In the genomic region with DNA sequence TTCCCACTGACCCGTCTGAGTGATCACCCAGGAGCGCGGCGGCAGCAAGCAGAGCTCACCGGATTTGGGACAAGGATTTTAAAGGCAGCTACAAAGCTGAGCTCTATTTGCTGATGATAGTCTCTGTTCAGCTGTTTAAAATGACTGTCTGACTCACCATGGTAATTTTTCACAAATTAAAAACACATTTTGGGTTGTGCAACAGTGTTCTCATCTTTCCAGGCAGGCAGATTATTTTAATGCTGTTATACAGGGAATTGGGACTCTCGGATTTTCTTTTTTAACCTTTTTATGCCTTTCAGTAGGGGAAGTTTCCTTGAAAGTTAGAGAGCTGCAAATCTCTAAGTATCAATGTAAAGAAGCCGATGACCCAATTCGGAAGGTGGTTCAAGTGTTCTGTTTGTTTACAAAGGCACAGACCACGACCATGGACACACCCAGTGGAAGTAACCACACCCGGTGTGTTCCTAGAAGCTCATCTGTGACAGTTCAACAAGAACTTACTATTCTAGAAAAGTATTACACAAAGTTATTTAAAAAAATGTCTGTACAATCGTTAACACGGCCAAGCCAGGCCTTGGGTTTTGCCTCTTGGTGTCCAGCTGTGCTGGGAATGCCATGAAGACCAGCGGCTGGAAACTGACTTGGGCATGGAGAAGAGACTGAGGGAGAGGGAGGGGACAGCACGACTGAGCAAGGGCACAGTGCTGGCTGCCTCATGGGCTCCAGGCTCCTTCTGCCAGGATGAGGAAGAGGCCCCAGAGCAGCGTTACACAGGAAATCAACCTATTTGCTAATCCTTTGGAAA, we compare ENCODE assay signal across 8 cellular contexts. TPM values are rescaled to one million over a fixed set of nuclear protein-coding genes. Genes with fewer than 3 reads are reported as not detected.
DNase-seq lines count a peak whose midpoint lies in the region; ATAC-seq, FAIRE-seq and TF ChIP-seq lines count a peak whose summit lies in the region.
"Not testable (repeated sequence)": the region's sequence is repeated elsewhere in the genome, so short reads cannot be mapped to it uniquely, and the experiment has no call there.

No MANE protein-coding gene starts in this region.

- H3K36me3 Mint-ChIP-seq in HFFc6 (ENCODE audit: low read depth); activated CD8-positive, alpha-beta T cell treated with anti-CD3 and anti-CD28 coated beads for 36 hours (ENCODE audit: low read depth); astrocyte (ENCODE audit: low read depth, unreplicated experiment): not testable (repeated sequence)

- peak; percentile 69 for FAIRE-seq in astrocyte (lab: Jason Lieb, UNC)

- H3K9me3 ChIP-seq in SJCRH30 (replicated peaks); astrocyte (ENCODE audit: insufficient read depth, low read depth, low read length); fibroblast of lung (ENCODE audit: control insufficient read depth, insufficient read depth, low read depth, low read length); mucosa of rectum (ENCODE audit: control insufficient read depth in 2 of 2, low read length in 2 of 2); subcutaneous abdominal adipose tissue (ENCODE audit: control insufficient read depth in 5 of 5, low read length in 5 of 5): not testable (repeated sequence)

- POLR2A ChIA-PET in BJ (lab: Charles Lee); activated CD8-positive, alpha-beta T cell treated with anti-CD3 and anti-CD28 coated beads for 36 hours (lab: Charles Lee): not testable (repeated sequence)

- ATAC-seq in activated CD8-positive, alpha-beta T cell treated with anti-CD3 and anti-CD28 coated beads for 36 hours: not testable (repeated sequence)

- not testable (repeated sequence) for H3K79me2 ChIP-seq in astrocyte (ENCODE audit: insufficient read depth, low read length); fibroblast of lung (ENCODE audit: control insufficient read depth, insufficient read depth, low read length)

- not testable (repeated sequence) for H2AFZ ChIP-seq in astrocyte (ENCODE audit: low read depth, low read length); fibroblast of lung (ENCODE audit: low read length)

- intact Hi-C loops in activated CD8-positive, alpha-beta T cell treated with anti-CD3 and anti-CD28 coated beads for 36 hours (cut with micrococcal nuclease): not testable (repeated sequence)

- not testable (repeated sequence) for TF ChIP-seq CTCF in BJ (IDR thresholded peaks at IDR 0.05; ENCODE audit: insufficient read depth, low read depth, low read length); HFFc6 (IDR thresholded peaks at IDR 0.05); activated CD8-positive, alpha-beta T cell treated with anti-CD3 and anti-CD28 coated beads for 36 hours (IDR thresholded peaks at IDR 0.05); astrocyte (IDR thresholded peaks at IDR 0.05; ENCODE audit: insufficient read depth, low read depth, low read length); fibroblast of lung (conservative IDR thresholded peaks at IDR 0.05 in 1 of 2, IDR thresholded peaks at IDR 0.05 in 1 of 2; ENCODE audit: low read depth in 1 of 2, low read length in 2 of 2)

- H3K27ac ChIP-seq in SJCRH30 (peak overlapping the region; percentile 31; the same call in 1 of the 2 replicates), fibroblast of lung (ENCODE audit: insufficient read depth, low read length) (peak overlapping the region; percentile 72), mucosa of rectum (ENCODE audit: low read depth in 2 of 2, low read length in 2 of 2) (peak overlapping the region; percentile 48 to 72), subcutaneous abdominal adipose tissue (ENCODE audit: low read depth, low read length) (peak overlapping the region; percentile 56)
- not testable (repeated sequence) for H3K27ac ChIP-seq in astrocyte (ENCODE audit: low read depth, low read length)

- H3K27me3 ChIP-seq in BJ (ENCODE audit: control insufficient read depth, insufficient read depth, low read length); SJCRH30; astrocyte (ENCODE audit: insufficient read depth, low read length); fibroblast of lung (ENCODE audit: control insufficient read depth, insufficient read depth, low read length); mucosa of rectum (ENCODE audit: control insufficient read depth in 2 of 2, insufficient read depth in 2 of 2, low read length in 2 of 2); subcutaneous abdominal adipose tissue (ENCODE audit: control insufficient read depth in 5 of 5, insufficient read depth in 4 of 5, low read length in 5 of 5): not testable (repeated sequence)

- H3K27me3 Mint-ChIP-seq in HFFc6 (ENCODE audit: insufficient read depth); activated CD8-positive, alpha-beta T cell treated with anti-CD3 and anti-CD28 coated beads for 36 hours; astrocyte (ENCODE audit: low read depth, unreplicated experiment): not testable (repeated sequence)

- peak overlapping the region; percentile 96 for H3K27ac Mint-ChIP-seq in HFFc6
- peak overlapping the region; percentile 76 for H3K27ac Mint-ChIP-seq in activated CD8-positive, alpha-beta T cell treated with anti-CD3 and anti-CD28 coated beads for 36 hours
- not testable (repeated sequence) for H3K27ac Mint-ChIP-seq in astrocyte (ENCODE audit: unreplicated experiment)

- peak overlapping the region; percentile 76 for H3K4me3 Mint-ChIP-seq in HFFc6
- not testable (repeated sequence) for H3K4me3 Mint-ChIP-seq in activated CD8-positive, alpha-beta T cell treated with anti-CD3 and anti-CD28 coated beads for 36 hours; astrocyte (ENCODE audit: unreplicated experiment)

- H3K4me1 ChIP-seq in SJCRH30 (peaks cover 19% of the 10 kb centered on the region), subcutaneous abdominal adipose tissue (ENCODE audit: control insufficient read depth in 5 of 5, insufficient read depth in 5 of 5, low read length in 5 of 5) (peaks cover 0 to 15% (median 5%) of the 10 kb centered on the region in 5 donors)
- H3K4me1 ChIP-seq in astrocyte (ENCODE audit: insufficient read depth, low read length); fibroblast of lung (ENCODE audit: control insufficient read depth, extremely low read depth, insufficient read depth, low read length); mucosa of rectum (ENCODE audit: control insufficient read depth in 2 of 2, insufficient read depth in 2 of 2, low read length in 2 of 2): not testable (repeated sequence)

- not testable (repeated sequence) for H3K4me3 ChIP-seq in BJ (ENCODE audit: low read depth, low read length); SJCRH30; astrocyte (ENCODE audit: insufficient read depth, low read depth, low read length); mucosa of rectum (ENCODE audit: low read length in 2 of 2); subcutaneous abdominal adipose tissue (ENCODE audit: low read depth in 1 of 5, low read length in 5 of 5)
- H3K4me3 ChIP-seq in fibroblast of lung (replicated peaks in 1 of 4; ENCODE audit: control extremely low read depth in 1 of 4, insufficient read depth in 1 of 4, low read depth in 3 of 4, low read length in 4 of 4): peak overlapping the region in 1 of 4 experiments; percentile 21

- not testable (repeated sequence) for H4K20me1 ChIP-seq in astrocyte (ENCODE audit: insufficient read depth, low read length); fibroblast of lung (ENCODE audit: control insufficient read depth, extremely low read depth, insufficient read depth, low read length)

- H3K36me3 ChIP-seq in BJ (ENCODE audit: control insufficient read depth, insufficient read depth, low read length); astrocyte (ENCODE audit: insufficient read depth, low read length); fibroblast of lung (ENCODE audit: control insufficient read depth, insufficient read depth, low read length): not testable (repeated sequence)
- H3K36me3 ChIP-seq in SJCRH30 (peaks cover 15% of the 10 kb centered on the region; the same call in 1 of the 2 replicates), mucosa of rectum (ENCODE audit: control insufficient read depth in 2 of 2, insufficient read depth in 2 of 2, low read length in 2 of 2) (peaks cover 8 to 18% of the 10 kb centered on the region in 2 donors), subcutaneous abdominal adipose tissue (ENCODE audit: control insufficient read depth in 5 of 5, insufficient read depth in 5 of 5, low read length in 5 of 5) (peaks cover 0 to 34% (median 16%) of the 10 kb centered on the region in 5 donors)

- H3K9ac ChIP-seq in astrocyte (ENCODE audit: low read length); fibroblast of lung (ENCODE audit: insufficient read depth, low read length); mucosa of rectum (ENCODE audit: low read depth in 1 of 2, low read length in 2 of 2): not testable (repeated sequence)
- peak overlapping the region in 2 of 5 donors; percentile 21 to 35 for H3K9ac ChIP-seq in subcutaneous abdominal adipose tissue (ENCODE audit: low read length in 5 of 5)

- peak; percentile 69 for DNase-seq in BJ (ENCODE audit: low read depth)
- DNase-seq in HFFc6: peak; percentile 91
- DNase-seq in SJCRH30: peak in 1 of 2 experiments; percentile 54
- DNase-seq in activated CD8-positive, alpha-beta T cell treated with anti-CD3 and anti-CD28 coated beads for 36 hours: peak; percentile 37
- DNase-seq in astrocyte (ENCODE audit: low read depth): not testable (repeated sequence)
- peak in 1 of 2 donors; percentile 77 for DNase-seq in fibroblast of lung (ENCODE audit: low read depth in 2 of 2)

- H3K9me3 Mint-ChIP-seq in HFFc6; activated CD8-positive, alpha-beta T cell treated with anti-CD3 and anti-CD28 coated beads for 36 hours; astrocyte (ENCODE audit: unreplicated experiment): not testable (repeated sequence)

- H3K4me2 ChIP-seq in astrocyte (ENCODE audit: low read length): not testable (repeated sequence)
- peak overlapping the region; percentile 21 for H3K4me2 ChIP-seq in fibroblast of lung (ENCODE audit: extremely low read depth, insufficient read depth, low read length)

- CTCF ChIA-PET in BJ (lab: Yijun Ruan, JAX): interaction anchor here (0.7 to 1.2 kb wide), 2 partner anchors 63 kb away, joined by 4 to 6 read pairs; no protein-coding TSS in a partner anchor
- CTCF ChIA-PET in activated CD8-positive, alpha-beta T cell treated with anti-CD3 and anti-CD28 coated beads for 36 hours (lab: Charles Lee): interaction anchor here (2.5 kb wide), 1 partner anchor 63 kb away, joined by 11 read pairs; no protein-coding TSS in a partner anchor

- peaks cover 14% of the 10 kb centered on the region for H3K4me1 Mint-ChIP-seq in HFFc6 (ENCODE audit: low read depth)
- H3K4me1 Mint-ChIP-seq in activated CD8-positive, alpha-beta T cell treated with anti-CD3 and anti-CD28 coated beads for 36 hours (ENCODE audit: low read depth); astrocyte (ENCODE audit: low read depth, unreplicated experiment): not testable (repeated sequence)

RNA-seq across cellular contexts. Expression of gene CDK11A, which starts 4.4 kb away (rescaled TPM):
- polyA plus RNA-seq in BJ (2011; rRNA removed) (5.6 and 8.1 TPM in 2 replicates), fibroblast of lung (2.8 and 3.0 TPM in 2 replicates)
- polyA minus RNA-seq in BJ (2011; rRNA and poly(A)+ RNA removed): 16.3 and 20.4 TPM in 2 replicates
- 10 to 100 TPM; 23.1 to 27.2 (median 25.0) TPM for total RNA-seq in HFFc6 (2021; fragmentation: NEBNext Ultra II Directional; extraction: Animal tissue kit (Norgen Biotek cat#: 25700))
- 20.1 and 29.4 TPM in 2 replicates for total RNA-seq in SJCRH30 (2014; rRNA removed; shearing (Covaris generic))
- 10 to 100 TPM; 64.8 to 70.6 TPM for total RNA-seq in activated CD8-positive, alpha-beta T cell treated with anti-CD3 and anti-CD28 coated beads for 36 hours
- total RNA-seq in astrocyte (30.3 and 35.3 TPM in 2 replicates), fibroblast of lung (10.5 and 14.2 TPM in 2 replicates)
- 16.1 and 22.0 TPM in 2 replicates for polyA plus RNA-seq in fibroblast of lung (2012)
- 4.0 and 12.4 TPM in 2 replicates for polyA minus RNA-seq in fibroblast of lung (ENCODE audit: low replicate concordance)

RNA-seq across cellular contexts. Expression of gene SLC35E2B, which starts 35.9 kb away (rescaled TPM):
- polyA plus RNA-seq in BJ (2011; rRNA removed) (11.8 and 15.8 TPM in 2 replicates), fibroblast of lung (17.5 and 25.5 TPM in 2 replicates)
- 18.0 and 19.1 TPM in 2 replicates for polyA minus RNA-seq in BJ (2011; rRNA and poly(A)+ RNA removed)
- 10 to 100 TPM; 30.1 to 40.9 (median 33.4) TPM for total RNA-seq in HFFc6 (2021; fragmentation: NEBNext Ultra II Directional; extraction: Animal tissue kit (Norgen Biotek cat#: 25700))
- 31.3 and 36.1 TPM in 2 replicates for total RNA-seq in SJCRH30 (2014; rRNA removed; shearing (Covaris generic))
- total RNA-seq in activated CD8-positive, alpha-beta T cell treated with anti-CD3 and anti-CD28 coated beads for 36 hours: 10 to 100 TPM; 21.9 to 23.8 TPM
- total RNA-seq in astrocyte (45.1 and 47.7 TPM in 2 replicates), fibroblast of lung (37.2 and 55.8 TPM in 2 replicates)
- 21.2 and 29.2 TPM in 2 replicates for polyA plus RNA-seq in fibroblast of lung (2012)
- polyA minus RNA-seq in fibroblast of lung (ENCODE audit: low replicate concordance): 45.3 and 64.6 TPM in 2 replicates

RNA-seq across cellular contexts. Expression of gene NADK, which starts 49.8 kb away (rescaled TPM):
- 44.3 and 61.6 TPM in 2 replicates for polyA plus RNA-seq in BJ (2011; rRNA removed)
- 17.5 and 29.2 TPM in 2 replicates for polyA minus RNA-seq in BJ (2011; rRNA and poly(A)+ RNA removed)
- total RNA-seq in HFFc6 (2021; fragmentation: NEBNext Ultra II Directional; extraction: Animal tissue kit (Norgen Biotek cat#: 25700)): 10 to 100 TPM; 50.3 to 68.8 (median 54.8) TPM
- 65.2 and 74.6 TPM in 2 replicates for total RNA-seq in SJCRH30 (2014; rRNA removed; shearing (Covaris generic))
- 10 to 100 TPM; 57.3 to 65.6 TPM for total RNA-seq in activated CD8-positive, alpha-beta T cell treated with anti-CD3 and anti-CD28 coated beads for 36 hours
- total RNA-seq in astrocyte: 83.7 and 87.6 TPM in 2 replicates
- total RNA-seq in fibroblast of lung: 25.7 and 35.0 TPM in 2 replicates
- 32.7 and 40.2 TPM in 2 replicates for polyA plus RNA-seq in fibroblast of lung
- 26.4 and 37.7 TPM in 2 replicates for polyA plus RNA-seq in fibroblast of lung (2012)
- polyA minus RNA-seq in fibroblast of lung (ENCODE audit: low replicate concordance): 35.5 and 71.6 TPM in 2 replicates
